ENCODE assay signal across 8 cellular contexts in the genomic region with DNA sequence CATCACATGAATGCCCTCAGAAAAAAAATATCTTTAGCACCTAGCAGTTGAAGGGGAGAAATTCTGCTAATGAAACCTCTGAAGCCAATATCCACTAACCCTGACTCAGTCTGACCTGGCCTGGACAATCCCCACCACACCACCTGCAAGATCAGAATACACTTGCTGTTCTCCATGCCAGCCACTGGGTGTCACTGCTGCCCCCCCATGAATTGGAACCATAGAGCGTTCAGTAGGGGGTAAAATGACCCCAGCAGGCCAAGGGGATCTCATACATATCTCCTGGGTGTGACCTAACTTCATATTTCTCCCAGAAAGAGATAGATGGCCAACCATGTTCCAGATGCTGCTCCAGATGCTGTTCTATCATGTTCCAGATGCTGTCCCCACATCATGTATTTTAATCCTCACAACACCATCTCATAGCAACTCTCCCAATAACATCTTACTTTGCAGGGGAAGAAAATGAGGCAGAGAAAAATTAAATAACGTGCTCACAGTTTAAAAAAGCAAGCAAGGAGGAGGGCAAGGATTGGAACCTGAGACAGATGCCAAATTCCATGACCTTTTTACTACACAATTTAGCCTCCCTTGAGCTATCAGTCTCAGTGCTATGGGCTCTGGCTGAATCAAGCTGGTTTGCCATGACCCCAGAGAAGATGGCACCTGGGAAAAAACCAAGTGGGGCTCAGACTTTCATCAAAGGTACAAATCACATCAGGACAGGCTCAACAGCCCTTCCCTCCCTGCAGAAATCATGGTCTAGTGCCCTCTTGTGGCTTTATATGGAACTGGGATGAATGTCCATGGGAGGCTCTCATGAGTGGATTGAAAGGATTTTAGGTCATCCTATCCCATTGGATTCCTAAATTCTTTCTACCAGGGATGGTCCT. TPM values are rescaled to one million over a fixed set of nuclear protein-coding genes. Genes with fewer than 3 reads are reported as not detected.
A peak's percentile ranks its signal among the peaks of the same experiment; 100 is the strongest.
DNase-seq lines count a peak whose midpoint lies in the region; ATAC-seq and TF ChIP-seq lines count a peak whose summit lies in the region.

No MANE protein-coding gene starts in this region.

- peak; percentile 73 for TF ChIP-seq CTCF in Panc1 (IDR thresholded peaks at IDR 0.05)
- TF ChIP-seq CTCF in sigmoid colon (IDR thresholded peaks at IDR 0.05) = peak in 3 of 4 experiments; percentile 9 to 27 (median 26)

- CTCF ChIA-PET in HEK293T (lab: Yijun Ruan, JAX) (interaction anchor here (0.9 to 5.6 kb wide), 9 partner anchors 15 to 345 kb away, joined by 3 to 40 read pairs (median 3); no protein-coding TSS in a partner anchor), Panc1 (lab: Charles Lee) (interaction anchor here (0.6 kb wide), 1 partner anchor 8 kb away, joined by 4 read pairs; no protein-coding TSS in a partner anchor)

- TF ChIP-seq POLR2A in sigmoid colon (IDR thresholded peaks at IDR 0.05) = no peak

- no peak for TF ChIP-seq EP300 in sigmoid colon (IDR thresholded peaks at IDR 0.05)

- intact Hi-C loops in Panc1 (cut with micrococcal nuclease; ENCODE audit: unreplicated experiment) (loop anchor here (10.0 kb wide), 2 partner anchors 1329 to 1619 kb away; no protein-coding TSS in a partner anchor), sigmoid colon (cut with DNase I) (no loop called here)

- H3K27ac ChIP-seq in Panc1 (ENCODE audit: low read length) (no peak overlapping the region), sigmoid colon (no peak overlapping the region)

- H3K27me3 ChIP-seq in Panc1 (ENCODE audit: control insufficient read depth, insufficient read depth, low read length) (peaks cover 2% of the 10 kb centered on the region; the same call in 1 of the 2 replicates), sigmoid colon (peaks cover 0 to 5% (median 0%) of the 10 kb centered on the region in 3 donors)

- no peaks in the 10 kb centered on the region for H3K36me3 Mint-ChIP-seq in activated naive CD4-positive, alpha-beta T cell treated with anti-CD3 and anti-CD28 coated beads, Interleukin-2, amount 50 U/mL, for 72 hours

- peak in 1 of 2 donors; percentile 49 for DNase-seq in activated naive CD4-positive, alpha-beta T cell treated with anti-CD3 and anti-CD28 coated beads, Interleukin-2, amount 50 U/mL, for 72 hours (ENCODE audit: low spot score in 2 of 2)
- DNase-seq in activated naive CD4-positive, alpha-beta T cell (lab: John Stamatoyannopoulos, UW) = no peak
- DNase-seq in HEK293T (ENCODE audit: extremely low spot score) (peak; percentile 61), Panc1 (ENCODE audit: low read depth, low spot score) (no peak), sigmoid colon (no peak)

- H3K4me1 ChIP-seq in Panc1 (ENCODE audit: control insufficient read depth, insufficient read depth, low read length) (no peaks in the 10 kb centered on the region), sigmoid colon (peaks cover 0 to 9% (median 8%) of the 10 kb centered on the region in 4 donors)

- ATAC-seq in activated naive CD4-positive, alpha-beta T cell treated with anti-CD3 and anti-CD28 coated beads, Interleukin-2, amount 50 U/mL, for 72 hours = peak; percentile 50 to 59
- ATAC-seq in Panc1 (no peak), esophagus mucosa (peak; percentile 36), HG03280 (IDR thresholded peaks at IDR 0.05; ENCODE audit: unreplicated experiment) (no peak), HG03025 (IDR thresholded peaks at IDR 0.05; ENCODE audit: low FRiP score, unreplicated experiment) (no peak)

- H3K4me3 ChIP-seq in Panc1 (ENCODE audit: low read depth in 2 of 2, low read length in 2 of 2) (no peak overlapping the region), sigmoid colon (no peak overlapping the region)

- no peaks in the 10 kb centered on the region for H3K9me3 ChIP-seq in Panc1 (ENCODE audit: control insufficient read depth, insufficient read depth, low read depth, low read length)
- no peaks in the 10 kb centered on the region for H3K9me3 ChIP-seq in sigmoid colon

- H3K27ac Mint-ChIP-seq in activated naive CD4-positive, alpha-beta T cell treated with anti-CD3 and anti-CD28 coated beads, Interleukin-2, amount 50 U/mL, for 72 hours = no peak overlapping the region

- in situ Hi-C loops in Panc1 (cut with HindIII; ENCODE audit: low pct_unique_long_range_greater_than_20kb, low sequenced_read_pairs) = no loop called here

- no peaks in the 10 kb centered on the region for H3K36me3 ChIP-seq in Panc1 (ENCODE audit: control insufficient read depth, insufficient read depth, low read length)
- H3K36me3 ChIP-seq in sigmoid colon = no peaks in the 10 kb centered on the region

- H3K9me3 Mint-ChIP-seq in activated naive CD4-positive, alpha-beta T cell treated with anti-CD3 and anti-CD28 coated beads, Interleukin-2, amount 50 U/mL, for 72 hours = no peaks in the 10 kb centered on the region

- POLR2A ChIA-PET in HEK293T (lab: Yijun Ruan, JAX) (no interaction called here), Panc1 (lab: Charles Lee) (no interaction called here)

- BruUV-seq in Panc1 (replicated peaks; lab: Mats Ljungman, UMichigan) = no TSS peak

- WGBS in sigmoid colon, 2 donors = 30 to 44% methylated on average over 2 of the region's 2 CpGs

TF ChIP-seq in HEK293T, 16 proteins besides CTCF, POLR2A, EP300 and RAD21:
- TF ChIP-seq FOXK2 (IDR thresholded peaks at IDR 0.05) = no peak
- no peak for TF ChIP-seq ELF4 (IDR thresholded peaks at IDR 0.05)
- TF ChIP-seq HDGF (IDR thresholded peaks at IDR 0.05; ENCODE audit: borderline replicate concordance) = no peak
- TF ChIP-seq LEF1 (IDR thresholded peaks at IDR 0.05; ENCODE audit: borderline replicate concordance) = no peak
- TF ChIP-seq, protein P1, sequence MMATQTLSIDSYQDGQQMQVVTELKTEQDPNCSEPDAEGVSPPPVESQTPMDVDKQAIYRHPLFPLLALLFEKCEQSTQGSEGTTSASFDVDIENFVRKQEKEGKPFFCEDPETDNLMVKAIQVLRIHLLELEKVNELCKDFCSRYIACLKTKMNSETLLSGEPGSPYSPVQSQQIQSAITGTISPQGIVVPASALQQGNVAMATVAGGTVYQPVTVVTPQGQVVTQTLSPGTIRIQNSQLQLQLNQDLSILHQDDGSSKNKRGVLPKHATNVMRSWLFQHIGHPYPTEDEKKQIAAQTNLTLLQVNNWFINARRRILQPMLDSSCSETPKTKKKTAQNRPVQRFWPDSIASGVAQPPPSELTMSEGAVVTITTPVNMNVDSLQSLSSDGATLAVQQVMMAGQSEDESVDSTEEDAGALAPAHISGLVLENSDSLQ (IDR thresholded peaks at IDR 0.05) = no peak
- TF ChIP-seq SUZ12 (IDR thresholded peaks at IDR 0.05) = no peak
- TF ChIP-seq ZNF384 (IDR thresholded peaks at IDR 0.05) = no peak
- no peak for TF ChIP-seq FOXM1 (IDR thresholded peaks at IDR 0.05; ENCODE audit: borderline replicate concordance)
- TF ChIP-seq ARNT (IDR thresholded peaks at IDR 0.05) = no peak
- TF ChIP-seq NFRKB (IDR thresholded peaks at IDR 0.05) = no peak
- TF ChIP-seq SP1 (IDR thresholded peaks at IDR 0.05) = no peak
- TF ChIP-seq FOXA1 (IDR thresholded peaks at IDR 0.05) = no peak
- TF ChIP-seq TARDBP (IDR thresholded peaks at IDR 0.05) = no peak
TF ChIP-seq in HEK293T: peak in this region for 0.

RNA-seq across cellular contexts. Expression of a gene that starts 12.4 kb away (rescaled TPM):
- 1 to 10 TPM in 1 of 2 donors, under 1 TPM in 1; 0.71 to 4.0 TPM for total RNA-seq in activated naive CD4-positive, alpha-beta T cell treated with anti-CD3 and anti-CD28 coated beads, Interleukin-2, amount 50 U/mL, for 72 hours
- total RNA-seq in Panc1 (2021; ENCODE audit: unreplicated experiment) (not detected), esophagus mucosa (1.00 TPM), sigmoid colon (10 to 100 TPM in 1 of 4 donors, 1 to 10 TPM in 3; 3.3 to 13.0 (median 3.8) TPM)
- not detected for polyA plus RNA-seq in Panc1 (2012; ENCODE audit: insufficient read length)
- 1 to 10 TPM in 1 of 3 donors, not detected in 2; 1.1 TPM for polyA plus RNA-seq in sigmoid colon

Comparison
In these comparisons a context has a peak if more than half of its experiments do, and no peak if none do; other contexts are left out.
1. ATAC-seq: peak in activated naive CD4-positive, alpha-beta T cell treated with anti-CD3 and anti-CD28 coated beads, Interleukin-2, amount 50 U/mL, for 72 hours (2 of 2) and esophagus mucosa (single experiment); none in Panc1 (single experiment), HG03280 (single experiment) and HG03025 (single experiment).